33 cellular contexts compared by ENCODE assay signal in genomic region chr2:86307431-86307830, GRCh38. TPM values are rescaled to one million over a fixed set of nuclear protein-coding genes. Genes with fewer than 3 reads are reported as not detected.
"Had no signal": no experiment of that assay in that cellular context is flagged by ENCODE, and none has a peak within 500 bp of the region (broad histone marks: within the 10 kb centered on the region; RNA-seq: fewer than 3 reads in every experiment).

No MANE protein-coding gene starts in this region.

- FAIRE-seq: bronchial epithelial cell, TTC549 had no signal

- H3K4me3 ChIP-seq: ascending aorta, cardiac muscle cell had no signal

- H3K36me3 ChIP-seq: ascending aorta, cardiac muscle cell, WERI-Rb-1 had no signal

- H3K27me3 ChIP-seq: ascending aorta, cardiac muscle cell had no signal

- H3K27ac ChIP-seq: ascending aorta, cardiac muscle cell, WERI-Rb-1 had no signal

- H3K9me3 ChIP-seq: ascending aorta had no signal

- ATAC-seq: activated CD4-positive, alpha-beta T cell treated with anti-CD3 and anti-CD28 coated beads for 36 hours; activated CD4-positive, CD25-positive, alpha-beta regulatory T cell treated with anti-CD3 and anti-CD28 coated beads, Interleukin-2, amount 50 U/mL, for 24 hours; activated CD8-positive, alpha-beta memory T cell treated with anti-CD3 and anti-CD28 coated beads, Interleukin-2, amount 10 ng/mL, durations not matched to agents 7 days and 5 days; activated CD8-positive, alpha-beta T cell treated with anti-CD3 and anti-CD28 coated beads, Interleukin-2, amount 10 ng/mL, durations not matched to agents 7 days and 5 days; activated naive CD8-positive, alpha-beta T cell treated with anti-CD3 and anti-CD28 coated beads, Interleukin-2, amount 50 U/mL, for 24 hours; WTC11 had no signal

- DNase-seq: activated CD4-positive, alpha-beta memory T cell treated with anti-CD3 and anti-CD28 coated beads, Interleukin-2, amount 10 ng/mL, durations not matched to agents 7 days and 5 days; activated CD4-positive, alpha-beta T cell treated with anti-CD3 and anti-CD28 coated beads for 1 hour; activated CD4-positive, alpha-beta T cell treated with anti-CD3 and anti-CD28 coated beads for 36 hours; activated CD4-positive, alpha-beta T cell treated with anti-CD3 and anti-CD28 coated beads for 48 hours; activated CD4-positive, alpha-beta T cell treated with anti-CD3 and anti-CD28 coated beads, Interleukin-2, amount 10 ng/mL, durations not matched to agents 7 days and 5 days; activated CD4-positive, alpha-beta T cell treated with anti-CD3 and anti-CD28 coated beads, Interleukin-2, amount 50 U/mL, for 48 hours; activated CD4-positive, CD25-positive, alpha-beta regulatory T cell; activated CD8-positive, alpha-beta memory T cell treated with anti-CD3 and anti-CD28 coated beads for 24 hours; activated CD8-positive, alpha-beta memory T cell treated with anti-CD3 and anti-CD28 coated beads, Interleukin-2, amount 10 ng/mL, durations not matched to agents 7 days and 5 days; activated CD8-positive, alpha-beta memory T cell treated with anti-CD3 and anti-CD28 coated beads, Interleukin-2, amount 50 U/mL, for 48 hours; activated CD8-positive, alpha-beta T cell treated with anti-CD3 and anti-CD28 coated beads, Interleukin-2, amount 10 ng/mL, durations not matched to agents 7 days and 5 days; activated effector memory CD4-positive, alpha-beta T cell treated with Interleukin-2 at 50 U/mL for 16 hours; activated gamma-delta T cell; activated naive CD4-positive, alpha-beta T cell treated with anti-CD3 and anti-CD28 coated beads, Interleukin-2, amount 10 ng/mL, durations not matched to agents 7 days and 5 days; activated naive CD4-positive, alpha-beta T cell treated with Interleukin-2 at 50 U/mL for 16 hours; activated naive CD8-positive, alpha-beta T cell treated with anti-CD3 and anti-CD28 coated beads, Interleukin-2, amount 10 ng/mL, durations not matched to agents 7 days and 5 days; activated naive CD8-positive, alpha-beta T cell treated with anti-CD3 and anti-CD28 coated beads, Interleukin-2, amount 50 U/mL, for 24 hours; activated T-cell treated with anti-CD3 and anti-CD28 coated beads, Interleukin-2, amount 50 U/mL, for 1 hour; activated T-cell treated with anti-CD3 and anti-CD28 coated beads, Interleukin-2, amount 50 U/mL, for 48 hours; amygdala; anterior cingulate cortex; central memory CD4-positive, alpha-beta T cell; SW 1271; T-helper 1 cell; T-helper 2 cell; T-helper 9 cell; WERI-Rb-1 had no signal

RNA-seq across cellular contexts. Expression of gene REEP1, which starts 30.0 kb away (rescaled TPM):
- total RNA-seq: activated CD4-positive, alpha-beta memory T cell treated with anti-CD3 and anti-CD28 coated beads, Interleukin-2, amount 10 ng/mL, durations not matched to agents 7 days and 5 days had no signal
